Comparison of ENCODE assay signal across 9 cellular contexts in genomic region chrX:13472975-13473665, GRCh38.
DNase-seq lines count a peak whose midpoint lies in the region; ATAC-seq and TF ChIP-seq lines count a peak whose summit lies in the region.
"Had no signal": no experiment of that assay in that cellular context is flagged by ENCODE, and none has a peak within 500 bp of the region (broad histone marks: within the 10 kb centered on the region; RNA-seq: fewer than 3 reads in every experiment).

No MANE protein-coding gene starts in this region.

- no peaks in the 10 kb centered on the region for H3K27me3 Mint-ChIP-seq in activated CD4-positive, alpha-beta T cell treated with anti-CD3 and anti-CD28 coated beads for 36 hours
- H3K27me3 Mint-ChIP-seq in activated B cell treated with CpG ODN at 0.5 μM for 24 hours: no peaks in the 10 kb centered on the region
- no peaks in the 10 kb centered on the region for H3K27me3 Mint-ChIP-seq in mesothelial cell of epicardium (ENCODE audit: low read depth)

- no peaks in the 10 kb centered on the region for H3K36me3 Mint-ChIP-seq in activated CD4-positive, alpha-beta T cell treated with anti-CD3 and anti-CD28 coated beads for 36 hours (ENCODE audit: low read depth)
- H3K36me3 Mint-ChIP-seq in activated B cell treated with CpG ODN at 0.5 μM for 24 hours (ENCODE audit: low read depth) (no peaks in the 10 kb centered on the region), mesothelial cell of epicardium (no peaks in the 10 kb centered on the region)

- no peak for TF ChIP-seq CTCF in activated B cell treated with CpG ODN at 0.5 μM for 24 hours (IDR thresholded peaks at IDR 0.05)
- TF ChIP-seq CTCF in mesothelial cell of epicardium (IDR thresholded peaks at IDR 0.05; ENCODE audit: unreplicated experiment): no peak

- no peaks in the 10 kb centered on the region for H3K36me3 ChIP-seq in thymus (ENCODE audit: control insufficient read depth, insufficient read depth)
- H3K36me3 ChIP-seq: neutrophil had no signal

- intact Hi-C loops in activated CD4-positive, alpha-beta T cell treated with anti-CD3 and anti-CD28 coated beads for 36 hours (cut with DNase I, micrococcal nuclease): loop anchor here in 1 of 2 experiments (5.0 to 10.0 kb wide), 2 partner anchors 218 to 381 kb away; no protein-coding TSS in a partner anchor
- intact Hi-C loops in activated B cell treated with CpG ODN at 0.5 μM for 24 hours (cut with micrococcal nuclease) (loop anchor here (5.0 kb wide), 1 partner anchor 381 kb away; no protein-coding TSS in a partner anchor), left ventricle myocardium superior (cut with micrococcal nuclease) (no loop called here)

- H3K4me3 ChIP-seq in thymus (ENCODE audit: low read length): no peak overlapping the region

- no peaks in the 10 kb centered on the region for H3K9me3 ChIP-seq in thymus (ENCODE audit: control insufficient read depth)
- H3K9me3 ChIP-seq: neutrophil had no signal

- peak overlapping the region; percentile 85 for H3K27ac Mint-ChIP-seq in activated CD4-positive, alpha-beta T cell treated with anti-CD3 and anti-CD28 coated beads for 36 hours
- H3K27ac Mint-ChIP-seq in activated B cell treated with CpG ODN at 0.5 μM for 24 hours (peak overlapping the region; percentile 97), mesothelial cell of epicardium (no peak overlapping the region)

- peaks cover 24% of the 10 kb centered on the region for H3K4me1 Mint-ChIP-seq in activated CD4-positive, alpha-beta T cell treated with anti-CD3 and anti-CD28 coated beads for 36 hours
- peaks cover 61% of the 10 kb centered on the region for H3K4me1 Mint-ChIP-seq in activated B cell treated with CpG ODN at 0.5 μM for 24 hours
- peaks cover 2% of the 10 kb centered on the region for H3K4me1 Mint-ChIP-seq in mesothelial cell of epicardium

- peak overlapping the region; percentile 64 for H3K27ac ChIP-seq in thymus (ENCODE audit: low read depth)
- H3K27ac ChIP-seq: neutrophil had no signal

- H3K4me1 ChIP-seq in thymus (ENCODE audit: control insufficient read depth, insufficient read depth, low read length): no peaks in the 10 kb centered on the region

- H3K9me3 Mint-ChIP-seq in activated CD4-positive, alpha-beta T cell treated with anti-CD3 and anti-CD28 coated beads for 36 hours (ENCODE audit: low read depth): no peaks in the 10 kb centered on the region
- H3K9me3 Mint-ChIP-seq in activated B cell treated with CpG ODN at 0.5 μM for 24 hours: no peaks in the 10 kb centered on the region
- H3K9me3 Mint-ChIP-seq in mesothelial cell of epicardium: peaks cover 27% of the 10 kb centered on the region

- CTCF ChIA-PET in activated CD4-positive, alpha-beta T cell treated with anti-CD3 and anti-CD28 coated beads for 36 hours (lab: Charles Lee): interaction anchor here (0.7 kb wide), 1 partner anchor 233 kb away, joined by 3 read pairs; no protein-coding TSS in a partner anchor
- CTCF ChIA-PET in activated B cell treated with CpG ODN at 0.5 μM for 24 hours (lab: Charles Lee): interaction anchor here (1.1 to 1.8 kb wide), 3 partner anchors 15 to 526 kb away, joined by 3 to 5 read pairs (median 4); no protein-coding TSS in a partner anchor

- no peaks in the 10 kb centered on the region for H3K27me3 ChIP-seq in thymus (ENCODE audit: control insufficient read depth, insufficient read depth)
- H3K27me3 ChIP-seq: neutrophil had no signal

- POLR2A ChIA-PET in activated CD4-positive, alpha-beta T cell treated with anti-CD3 and anti-CD28 coated beads for 36 hours (lab: Charles Lee): no interaction called here
- POLR2A ChIA-PET in activated B cell treated with CpG ODN at 0.5 μM for 24 hours (lab: Charles Lee): interaction anchor here (1.2 to 1.4 kb wide), 2 partner anchors 14 to 46 kb away, joined by 3 read pairs; no protein-coding TSS in a partner anchor

- peak overlapping the region; percentile 52 for H3K4me3 Mint-ChIP-seq in activated CD4-positive, alpha-beta T cell treated with anti-CD3 and anti-CD28 coated beads for 36 hours
- H3K4me3 Mint-ChIP-seq in activated B cell treated with CpG ODN at 0.5 μM for 24 hours (peak overlapping the region; percentile 78), mesothelial cell of epicardium (no peak overlapping the region)

- no peak for DNase-seq in activated CD4-positive, alpha-beta T cell treated with anti-CD3 and anti-CD28 coated beads for 36 hours
- DNase-seq in activated CD4-positive, alpha-beta T cell treated with anti-CD3 and anti-CD28 coated beads, Interleukin-2, amount 50 U/mL, for 1 hour: no peak
- DNase-seq in activated B cell treated with CpG ODN at 0.5 μM for 24 hours (no peak), left ventricle myocardium superior (no peak), mesothelial cell of epicardium (ENCODE audit: low spot score in 2 of 2, unreplicated experiment in 2 of 2) (no peak), NCI-H128 (lab: John Stamatoyannopoulos, UW; ENCODE audit: unreplicated experiment) (no peak), NCI-H748 (lab: John Stamatoyannopoulos, UW; ENCODE audit: unreplicated experiment) (no peak)

- ATAC-seq in activated CD4-positive, alpha-beta T cell treated with anti-CD3 and anti-CD28 coated beads for 36 hours: no peak
- ATAC-seq in activated B cell treated with CpG ODN at 0.5 μM for 24 hours (ENCODE audit: low read depth) (peak; percentile 16), left ventricle myocardium superior (peak; percentile 43)

- 95% methylated on average over 9 of the region's 9 CpGs for WGBS in thymus
